Comparison of ENCODE assay signal across 30 cellular contexts in genomic region chr4:36183665-36184393, GRCh38.
"Had no signal": no experiment of that assay in that cellular context is flagged by ENCODE, and none has a peak within 500 bp of the region (broad histone marks: within the 10 kb centered on the region; RNA-seq: fewer than 3 reads in every experiment).

No MANE protein-coding gene starts in this region.

- H3K36me3 ChIP-seq: cardiac muscle cell, gastroesophageal sphincter, ovary, right atrium auricular region had no signal

- H3K27me3 Mint-ChIP-seq: central memory CD8-positive, alpha-beta T cell; memory B cell; progenitor cell of endocrine pancreas had no signal

- H3K27me3 ChIP-seq: cardiac muscle cell, gastroesophageal sphincter, heart left ventricle, hepatocyte, ovary, right atrium auricular region, vagina had no signal

- H3K9me3 ChIP-seq: gastroesophageal sphincter, heart left ventricle, ovary, right atrium auricular region, vagina had no signal

- H3K4me2 ChIP-seq: hepatocyte, smooth muscle cell had no signal

- H3K9me3 Mint-ChIP-seq: central memory CD8-positive, alpha-beta T cell; endodermal cell; memory B cell; natural killer cell; stimulated activated effector memory CD8-positive, alpha-beta T cell treated with anti-CD3 and anti-CD28 coated beads, Interleukin-12 subunit alpha, Interleukin-12 subunit beta, amount 100 ng/mL, for 72 hours had no signal

- H3K4me3 Mint-ChIP-seq: central memory CD8-positive, alpha-beta T cell; endodermal cell; memory B cell; natural killer cell; stimulated activated effector memory CD8-positive, alpha-beta T cell treated with anti-CD3 and anti-CD28 coated beads, Interleukin-12 subunit alpha, Interleukin-12 subunit beta, amount 100 ng/mL, for 72 hours had no signal

- ATAC-seq: esophagus mucosa; gastroesophageal sphincter; heart left ventricle; left colon; natural killer cell; sciatic nerve; stimulated activated effector memory CD8-positive, alpha-beta T cell treated with anti-CD3 and anti-CD28 coated beads, Interleukin-12 subunit alpha, Interleukin-12 subunit beta, amount 100 ng/mL, for 72 hours; stimulated activated naive CD8-positive, alpha-beta T cell treated with anti-CD3 and anti-CD28 coated beads, Interleukin-15, Interleukin-2, amounts not matched to agents 100 U/mL and 50 U/mL, for 24 hours had no signal

- H3K4me3 ChIP-seq: cardiac muscle cell, coronary artery, gastroesophageal sphincter, heart left ventricle, hepatocyte, lung, ovary, right atrium auricular region, smooth muscle cell, vagina had no signal

- H3K79me2 ChIP-seq: hepatocyte had no signal

- H3K27ac Mint-ChIP-seq: endodermal cell, memory B cell, progenitor cell of endocrine pancreas had no signal

- FAIRE-seq: islet of Langerhans had no signal

- DNase-seq: dermis blood vessel endothelial cell; endodermal cell; foreskin fibroblast; heart left ventricle; kidney glomerular epithelial cell; left colon; natural killer cell; occipital lobe; ovary; stimulated activated CD4-positive, alpha-beta T cell treated with anti-CD3 and anti-CD28 coated beads, Interleukin-12 subunit alpha, Interleukin-12 subunit beta, amount 100 ng/mL, for 4 hours; stimulated activated CD4-positive, alpha-beta T cell treated with anti-CD3 and anti-CD28 coated beads, Interleukin-2, amount 100 ng/mL, for 24 hours; stimulated activated CD4-positive, alpha-beta T cell treated with anti-CD3 and anti-CD28 coated beads, Interleukin-4, amount 100 ng/mL, for 24 hours; stimulated activated naive CD8-positive, alpha-beta T cell treated with anti-CD3 and anti-CD28 coated beads, Interleukin-15, Interleukin-2, amounts not matched to agents 100 U/mL and 50 U/mL, for 24 hours; trophoblast cell had no signal

- H3K27ac ChIP-seq: cardiac muscle cell, coronary artery, epithelial cell of prostate, gastroesophageal sphincter, heart left ventricle, hepatocyte, ovary, right atrium auricular region, vagina had no signal

- H2AFZ ChIP-seq: hepatocyte had no signal

- H3K4me1 ChIP-seq: gastroesophageal sphincter, heart left ventricle, right atrium auricular region, vagina had no signal
